Comparison of ENCODE assay signal across 1 cellular context in genomic region chr9:35771524-35771923, GRCh38.
A peak's percentile ranks its signal among the peaks of the same experiment; 100 is the strongest.
TF ChIP-seq lines count a peak whose summit lies in the region.

No MANE protein-coding gene starts in this region.

TF ChIP-seq in K562, 482 proteins besides CTCF, POLR2A, EP300 and RAD21 (continues in another document):
- TF ChIP-seq E4F1 (CRISPR knock-in tag; IDR thresholded peaks at IDR 0.05; ENCODE audit: borderline replicate concordance) (no peak), HDAC2 (IDR thresholded peaks at IDR 0.05) (no peak), PHB (CRISPR knock-in tag; IDR thresholded peaks at IDR 0.05) (no peak), ATF2 (CRISPR knock-in tag; IDR thresholded peaks at IDR 0.05) (no peak), CEBPG (CRISPR knock-in tag; IDR thresholded peaks at IDR 0.05) (no peak), CEBPG (tag; conservative IDR thresholded peaks at IDR 0.05 in 1 of 2, IDR thresholded peaks at IDR 0.05 in 1 of 2) (no peak), PRPF4 (IDR thresholded peaks at IDR 0.05; ENCODE audit: insufficient read depth, low read depth, low read length, poor library complexity, severe bottlenecking) (no peak), CBFA2T3 (IDR thresholded peaks at IDR 0.05) (0 out of 2 replicates have a peak, but pooled peaks have one; percentile 10), CHD1 (IDR thresholded peaks at IDR 0.05; ENCODE audit: low read length) (no peak), KHSRP (IDR thresholded peaks at IDR 0.05) (no peak), FOXA1 (IDR thresholded peaks at IDR 0.05; ENCODE audit: borderline replicate concordance) (0 out of 2 replicates have a peak, but pooled peaks have one; percentile 26), ZNF507 (tag; conservative IDR thresholded peaks at IDR 0.05) (no peak), ZBTB11 (CRISPR knock-in tag; IDR thresholded peaks at IDR 0.05) (no peak), GTF2E2 (tag; IDR thresholded peaks at IDR 0.05) (no peak), TCF7L2 (IDR thresholded peaks at IDR 0.05; ENCODE audit: low read depth, low read length) (no peak), PCBP1 (IDR thresholded peaks at IDR 0.05; ENCODE audit: low read depth, low read length, poor library complexity, severe bottlenecking) (no peak), FOXO4 (CRISPR knock-in tag; IDR thresholded peaks at IDR 0.05) (no peak), ETV6 (IDR thresholded peaks at IDR 0.05; ENCODE audit: borderline replicate concordance in 1 of 2, low read depth in 2 of 2, low read length in 1 of 2) (no peak), ETV6 (CRISPR knock-in tag; IDR thresholded peaks at IDR 0.05; ENCODE audit: borderline replicate concordance) (no peak), DPF2 (IDR thresholded peaks at IDR 0.05) (0 out of 2 replicates have a peak, but pooled peaks have one; percentile 17), BRCA1 (IDR thresholded peaks at IDR 0.05) (no peak), BRCA1 (CRISPR knock-in tag; IDR thresholded peaks at IDR 0.05) (no peak), RERE (CRISPR knock-in tag; IDR thresholded peaks at IDR 0.05; ENCODE audit: borderline replicate concordance) (no peak), ZNF134 (CRISPR knock-in tag; conservative IDR thresholded peaks at IDR 0.05) (no peak), NFE2 (IDR thresholded peaks at IDR 0.05; ENCODE audit: low read depth) (no peak), ZNF354B (CRISPR knock-in tag; IDR thresholded peaks at IDR 0.05) (no peak), HCFC1 (IDR thresholded peaks at IDR 0.05; ENCODE audit: low read depth, low read length) (no peak), PHF21A (IDR thresholded peaks at IDR 0.05; ENCODE audit: borderline replicate concordance, low read depth) (no peak), SMARCB1 (IDR thresholded peaks at IDR 0.05; ENCODE audit: insufficient read length, low read depth) (no peak), CREBBP (IDR thresholded peaks at IDR 0.05; ENCODE audit: low read depth, low read length) (no peak), RFX5 (IDR thresholded peaks at IDR 0.05; ENCODE audit: low read depth, low read length) (no peak), SPI1 (IDR thresholded peaks at IDR 0.05; ENCODE audit: borderline replicate concordance, low read depth, low read length) (no peak), HMG20A (CRISPR knock-in tag; conservative IDR thresholded peaks at IDR 0.05) (no peak), SAP30 (IDR thresholded peaks at IDR 0.05; ENCODE audit: borderline replicate concordance, insufficient read depth, low read depth, low read length, poor library complexity, severe bottlenecking) (no peak), MAFG (tag; conservative IDR thresholded peaks at IDR 0.05) (no peak), ZNF23 (CRISPR knock-in tag; IDR thresholded peaks at IDR 0.05) (no peak), GABPA (tag; conservative IDR thresholded peaks at IDR 0.05; ENCODE audit: low read depth) (no peak), CREM (IDR thresholded peaks at IDR 0.05; ENCODE audit: low read depth) (no peak), RBFOX2 (IDR thresholded peaks at IDR 0.05; ENCODE audit: low read depth, low read length) (no peak), SIN3B (IDR thresholded peaks at IDR 0.05; ENCODE audit: low read depth) (no peak), FOXA3 (CRISPR knock-in tag; conservative IDR thresholded peaks at IDR 0.05 in 1 of 2, IDR thresholded peaks at IDR 0.05 in 1 of 2) (peak in 1 of 2 experiments; percentile 73; a peak in 3 of 4 replicates), CHAMP1 (IDR thresholded peaks at IDR 0.05) (no peak), ZNF445 (CRISPR knock-in tag; IDR thresholded peaks at IDR 0.05; ENCODE audit: low read depth) (no peak), TCF7 (IDR thresholded peaks at IDR 0.05; ENCODE audit: borderline replicate concordance) (no peak), ZNF165 (CRISPR knock-in tag; IDR thresholded peaks at IDR 0.05; ENCODE audit: borderline replicate concordance) (no peak), ZFP1 (CRISPR knock-in tag; IDR thresholded peaks at IDR 0.05) (no peak), CXXC5 (CRISPR knock-in tag; IDR thresholded peaks at IDR 0.05) (no peak), CEBPB (tag; IDR thresholded peaks at IDR 0.05) (no peak), HBP1 (CRISPR knock-in tag; IDR thresholded peaks at IDR 0.05) (no peak), ETS1 (conservative IDR thresholded peaks at IDR 0.05; ENCODE audit: control insufficient read depth, low read depth, low read length) (no peak), IRF2 (CRISPR knock-in tag; IDR thresholded peaks at IDR 0.05) (no peak), XRCC3 (IDR thresholded peaks at IDR 0.05) (no peak), NFIC (IDR thresholded peaks at IDR 0.05) (peak; percentile 76)
